ENCODE assay signal across 29 cellular contexts in genomic region chr12:122823429-122823828, GRCh38. TPM values are rescaled to one million over a fixed set of nuclear protein-coding genes. Genes with fewer than 3 reads are reported as not detected.
"Had no signal": no experiment of that assay in that cellular context is flagged by ENCODE, and none has a peak within 500 bp of the region (broad histone marks: within the 10 kb centered on the region; RNA-seq: fewer than 3 reads in every experiment).

No MANE protein-coding gene starts in this region.

- H3K9me3 ChIP-seq: ascending aorta, breast epithelium, MG63 had no signal

- ATAC-seq: activated CD8-positive, alpha-beta T cell treated with anti-CD3 and anti-CD28 coated beads, Interleukin-2, amount 10 ng/mL, durations not matched to agents 7 days and 5 days; PC-3 had no signal

- H3K4me3 ChIP-seq: ascending aorta, breast epithelium, MG63 had no signal

- H3K36me3 ChIP-seq: ascending aorta, breast epithelium, MG63, WERI-Rb-1 had no signal

- FAIRE-seq: RCC 7860 had no signal

- H3K27me3 ChIP-seq: ascending aorta, breast epithelium, MG63 had no signal

- DNase-seq: activated CD4-positive, alpha-beta T cell treated with anti-CD3 and anti-CD28 coated beads, Interleukin-2, amount 10 ng/mL, durations not matched to agents 24 days and 14 days; activated CD4-positive, alpha-beta T cell treated with anti-CD3 and anti-CD28 coated beads, Interleukin-2, amount 50 U/mL, for 4 hours; activated CD4-positive, CD25-positive, alpha-beta regulatory T cell; activated CD8-positive, alpha-beta T cell treated with anti-CD3 and anti-CD28 coated beads, Interleukin-2, amount 10 ng/mL, durations not matched to agents 7 days and 5 days; activated gamma-delta T cell; activated naive CD4-positive, alpha-beta T cell treated with Interleukin-2 at 50 U/mL for 16 hours; activated naive CD8-positive, alpha-beta T cell treated with anti-CD3 and anti-CD28 coated beads, Interleukin-2, amount 10 ng/mL, durations not matched to agents 7 days and 5 days; activated T-cell treated with anti-CD3 and anti-CD28 coated beads, Interleukin-2, amount 50 U/mL, for 24 hours; amygdala; Kasumi-1; MG63; NCI-H1048; NCI-H1105 treated with DMSO at 0.1 percent for 48 hours; NCI-H1436; NCI-H1694; NCI-H2029; NCI-H345; NCI-H524 treated with DMSO at 0.1 percent for 48 hours; NK-92 treated with Interleukin-12 subunit alpha and Interleukin-12 subunit beta, amount 100 ng/mL, for 24 hours; PC-3; Right ventricle myocardium superior; SW 1271; T-helper 1 cell; T-helper 2 cell; T-helper 9 cell; WERI-Rb-1 had no signal

- H3K4me1 ChIP-seq: ascending aorta, breast epithelium had no signal

- H3K27ac ChIP-seq: ascending aorta, breast epithelium, WERI-Rb-1 had no signal

RNA-seq across cellular contexts. Expression of gene CCDC62, which starts 49.1 kb away (rescaled TPM):
- total RNA-seq: ascending aorta had no signal
